Comparison of ENCODE assay signal across 8 cellular contexts in the genomic region with DNA sequence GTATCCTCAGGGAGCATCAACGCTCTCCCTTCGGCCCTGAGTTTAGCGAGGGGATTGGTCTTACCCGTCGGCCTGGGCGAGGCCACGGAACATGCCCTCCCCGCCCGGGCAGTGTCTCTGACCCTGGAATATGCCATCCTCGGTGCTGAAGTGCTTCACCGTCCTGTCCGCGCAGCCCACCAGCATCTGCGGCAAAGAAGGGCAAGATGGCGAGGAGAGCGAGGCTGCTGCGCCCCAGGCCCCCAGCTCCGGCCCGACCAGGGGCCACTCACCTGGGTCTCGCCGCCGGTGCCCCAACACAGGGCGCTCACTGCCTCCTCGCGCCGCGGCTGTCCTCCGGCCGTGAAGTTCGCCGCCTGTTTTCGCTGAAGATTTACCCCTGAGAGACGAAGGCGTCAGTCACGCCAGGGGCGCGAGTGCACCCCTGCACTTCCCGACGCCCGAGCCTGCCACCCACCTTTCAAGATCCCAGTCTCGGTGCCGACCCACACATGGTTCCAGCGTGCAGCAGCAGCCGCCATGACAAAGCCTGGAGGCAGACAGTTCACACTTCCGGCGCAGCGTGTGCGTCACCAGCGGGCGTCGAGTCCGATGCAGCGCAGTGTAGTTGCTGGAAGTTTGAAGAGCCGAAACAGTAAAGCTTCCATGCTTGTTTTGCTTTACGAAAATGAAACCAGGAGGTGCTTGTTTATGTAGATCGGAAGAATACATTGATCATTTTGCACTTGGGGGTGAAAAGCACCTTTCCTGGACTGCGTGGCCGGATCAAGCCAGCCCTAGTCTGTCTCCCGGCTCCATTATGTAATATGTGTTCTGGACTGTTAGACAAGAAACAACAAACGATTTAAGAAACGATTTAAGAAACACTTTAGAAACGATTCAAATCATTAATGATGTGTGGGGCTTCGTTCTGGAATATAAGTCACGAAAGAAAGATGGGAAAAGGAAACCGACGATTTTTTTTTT. TPM values are rescaled to one million over a fixed set of nuclear protein-coding genes. Genes with fewer than 3 reads are reported as not detected.
DNase-seq lines count a peak whose midpoint lies in the region; ATAC-seq and TF ChIP-seq lines count a peak whose summit lies in the region.

Gene WDR74, minus strand, starts transcription at position 541 of the 966 bp plus-strand sequence. Its CDS starts 20 bp downstream, at position 521.

- H3K27ac ChIP-seq in right cardiac atrium (ENCODE audit: low read length) (peak within 1 kb of the TSS; percentile 99), rectal smooth muscle tissue (ENCODE audit: low read depth, low read length) (peak within 1 kb of the TSS; percentile 100), vagina (peak within 1 kb of the TSS; percentile 97)

- no peaks in the 10 kb centered on the region for H3K27me3 ChIP-seq in right cardiac atrium (ENCODE audit: control insufficient read depth, insufficient read depth)
- no peaks in the 10 kb centered on the region for H3K27me3 ChIP-seq in rectal smooth muscle tissue (ENCODE audit: control insufficient read depth, insufficient read depth, low read length)
- no peaks in the 10 kb centered on the region for H3K27me3 ChIP-seq in vagina

- peak in 1 of 2 donors; percentile 94 for TF ChIP-seq POLR2A in vagina (IDR thresholded peaks at IDR 0.05)

- no peak for TF ChIP-seq CTCF in vagina (IDR thresholded peaks at IDR 0.05)

- intact Hi-C loops in right cardiac atrium (cut with DNase I) (loop anchor here in 1 of 4 donors (5.0 kb wide), 1 partner anchor 37 kb away; no protein-coding TSS in a partner anchor), vagina (cut with DNase I) (loop anchor here (5.0 to 10.0 kb wide), 2 partner anchors 37 to 55 kb away; partner anchors contain the start of gene TMEM179B)

- under 1% methylated on average over 66 of the region's 66 CpGs for WGBS in right cardiac atrium

- H3K36me3 ChIP-seq in rectal smooth muscle tissue (ENCODE audit: control insufficient read depth, insufficient read depth, low read length) (peaks cover 9% of the 10 kb centered on the region), vagina (peaks cover 0 to 14% of the 10 kb centered on the region in 2 donors)

- H3K4me1 ChIP-seq in right cardiac atrium (ENCODE audit: control insufficient read depth, insufficient read depth, low read length): no peaks in the 10 kb centered on the region
- peaks cover 12% of the 10 kb centered on the region for H3K4me1 ChIP-seq in rectal smooth muscle tissue (ENCODE audit: control insufficient read depth, insufficient read depth, low read length)
- peaks cover 37% of the 10 kb centered on the region for H3K4me1 ChIP-seq in vagina

- H3K4me3 ChIP-seq in right cardiac atrium (ENCODE audit: low read length) (peak within 1 kb of the TSS; percentile 92), rectal smooth muscle tissue (ENCODE audit: low read length) (peak within 1 kb of the TSS; percentile 96), vagina (peak within 1 kb of the TSS; percentile 58 to 88)

- no peaks in the 10 kb centered on the region for H3K9me3 ChIP-seq in right cardiac atrium (ENCODE audit: control insufficient read depth, low read length)
- H3K9me3 ChIP-seq in vagina: no peaks in the 10 kb centered on the region

- peak within 1 kb of the TSS; percentile 77 for H3K9ac ChIP-seq in rectal smooth muscle tissue (ENCODE audit: low read length)

- peak; percentile 57 for DNase-seq in NCI-H187 treated with DMSO at 0.1 percent for 48 hours (lab: John Stamatoyannopoulos, UW)
- peak; percentile 75 to 98 (median 88) for DNase-seq in T-helper 2 cell
- peak; percentile 43 to 99 (median 90) for DNase-seq in anterior cingulate cortex (lab: John Stamatoyannopoulos, UW)
- DNase-seq in right cardiac atrium: peak; percentile 93 to 97 (median 97)
- DNase-seq in vagina (ENCODE audit: extremely low spot score in 2 of 2): peak in 1 of 2 donors; percentile 97

- peak; percentile 50 for ATAC-seq in GM18498 (IDR thresholded peaks at IDR 0.05; ENCODE audit: unreplicated experiment)
- peak; percentile 44 for ATAC-seq in HG02938 (IDR thresholded peaks at IDR 0.05; ENCODE audit: unreplicated experiment)
- ATAC-seq in right cardiac atrium: peak; percentile 78 to 82

RNA-seq across cellular contexts. Expression of gene WDR74, which starts in this region (rescaled TPM):
- total RNA-seq in right cardiac atrium: 10 to 100 TPM; 24.8 to 28.7 (median 26.6) TPM
- polyA plus RNA-seq in right cardiac atrium: 17.9 TPM
- 51.8 TPM for total RNA-seq in vagina
